15 cellular contexts compared by ENCODE assay signal in the genomic region with DNA sequence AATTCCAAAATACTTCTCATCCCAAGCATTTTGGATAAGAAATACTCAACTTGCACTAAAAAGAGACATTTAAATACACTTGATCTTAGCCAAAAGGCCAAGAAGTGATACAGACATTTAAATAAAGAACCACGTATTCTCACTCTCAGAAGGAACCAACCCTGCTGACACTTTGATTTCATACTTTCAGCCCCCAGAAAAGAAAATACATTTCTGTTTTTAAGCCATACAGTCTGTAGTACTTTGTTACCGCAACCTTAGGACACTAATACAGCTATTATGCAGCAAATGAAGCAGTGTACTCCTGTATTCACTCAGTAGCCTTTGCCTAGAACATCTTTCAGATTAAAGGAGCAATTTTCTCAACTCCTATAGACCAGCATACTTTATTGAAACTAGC.
DNase-seq lines count a peak whose midpoint lies in the region; ATAC-seq and TF ChIP-seq lines count a peak whose summit lies in the region.
"Had no signal": no experiment of that assay in that cellular context is flagged by ENCODE, and none has a peak within 500 bp of the region (broad histone marks: within the 10 kb centered on the region; RNA-seq: fewer than 3 reads in every experiment).

No MANE protein-coding gene starts in this region.

- intact Hi-C loops in posterior vena cava (cut with DNase I) = no loop called here

- H3K9me3 Mint-ChIP-seq in type B pancreatic cell = no peaks in the 10 kb centered on the region
- H3K9me3 Mint-ChIP-seq: CD4-positive, alpha-beta memory T cell had no signal

- peak; percentile 93 for ATAC-seq in GM19395 (IDR thresholded peaks at IDR 0.05; ENCODE audit: unreplicated experiment)
- ATAC-seq in HG02678 (IDR thresholded peaks at IDR 0.05; ENCODE audit: unreplicated experiment) = peak; percentile 86
- peak; percentile 87 for ATAC-seq in HG03280 (IDR thresholded peaks at IDR 0.05; ENCODE audit: unreplicated experiment)

- H3K4me3 ChIP-seq in GM12865 (ENCODE audit: low read depth, low read length) = no peak overlapping the region
- H3K4me3 ChIP-seq: PC-9 had no signal

- no peaks in the 10 kb centered on the region for H3K27me3 Mint-ChIP-seq in type B pancreatic cell
- H3K27me3 Mint-ChIP-seq: CD4-positive, alpha-beta memory T cell had no signal

- DNase-seq in GM12865 (ENCODE audit: low read depth) = peak; percentile 45
- no peak for DNase-seq in posterior vena cava (ENCODE audit: low spot score)
- DNase-seq in type B pancreatic cell (ENCODE audit: extremely low spot score, unreplicated experiment) = no peak
- no peak for DNase-seq in glomerular visceral epithelial cell (ENCODE audit: extremely low spot score)
- DNase-seq in NCI-H1930 (lab: John Stamatoyannopoulos, UW) = no peak
- DNase-seq: activated effector memory CD4-positive, alpha-beta T cell treated with Interleukin-2 at 50 U/mL for 16 hours; CD4-positive, alpha-beta memory T cell; H7; NCI-H1436; NCI-H510A treated with DMSO at 0.1 percent for 48 hours; PC-9; trophoblast cell had no signal

- H3K4me3 Mint-ChIP-seq in type B pancreatic cell = no peak overlapping the region
- H3K4me3 Mint-ChIP-seq: CD4-positive, alpha-beta memory T cell had no signal

- TF ChIP-seq CTCF in GM12865 (IDR thresholded peaks at IDR 0.05; ENCODE audit: insufficient read depth, low read depth, low read length, missing control alignments) = no peak
- no peak for TF ChIP-seq CTCF in type B pancreatic cell (conservative IDR thresholded peaks at IDR 0.05)

- no peaks in the 10 kb centered on the region for H3K36me3 Mint-ChIP-seq in type B pancreatic cell
- H3K36me3 Mint-ChIP-seq: CD4-positive, alpha-beta memory T cell had no signal

- no peaks in the 10 kb centered on the region for H3K4me1 Mint-ChIP-seq in type B pancreatic cell (ENCODE audit: unreplicated experiment)

- no peak overlapping the region for H3K27ac Mint-ChIP-seq in type B pancreatic cell
